8 cellular contexts compared by ENCODE assay signal in the genomic region with DNA sequence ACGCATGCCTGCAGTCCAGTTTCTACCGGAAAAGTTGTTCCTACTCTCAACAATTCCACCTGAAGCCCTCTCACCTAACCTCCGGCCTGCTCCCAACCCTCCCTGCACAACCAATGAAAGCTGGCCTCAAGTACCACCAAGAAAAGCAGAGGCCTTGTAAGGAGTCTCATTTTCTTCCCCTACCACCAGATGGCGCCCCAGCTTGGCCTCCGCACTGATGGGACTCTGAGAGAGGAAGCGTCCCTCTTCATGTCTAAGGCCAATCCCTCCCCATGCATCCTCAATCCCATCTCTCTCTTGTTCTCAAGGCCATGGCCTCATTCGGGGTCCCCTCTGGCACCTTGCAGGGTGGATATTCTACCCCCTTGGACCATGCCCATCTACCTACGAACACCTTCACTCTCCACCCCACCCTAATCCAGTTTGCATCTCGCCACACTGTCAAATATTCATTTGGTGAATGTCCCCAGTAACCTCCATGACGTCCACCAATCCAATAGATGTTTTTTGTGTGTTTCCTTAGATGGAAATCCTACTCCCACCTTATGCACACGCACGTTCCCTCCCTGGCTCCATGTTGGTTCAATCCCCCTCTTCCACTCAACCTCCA.
DNase-seq lines count a peak whose midpoint lies in the region; ATAC-seq and TF ChIP-seq lines count a peak whose summit lies in the region.

No MANE protein-coding gene starts in this region.

- H3K9me3 ChIP-seq in HCT116 (ENCODE audit: control insufficient read depth in 1 of 2, insufficient read depth in 1 of 2, low read depth in 1 of 2, low read length in 2 of 2) (peaks cover 0 to 13% of the 10 kb centered on the region in 2 experiments; a peak in 1 of 4 replicates), SJSA1 (replicated peaks) (no peaks in the 10 kb centered on the region), right atrium auricular region (peaks cover 0 to 3% of the 10 kb centered on the region in 2 donors)

- H3K27ac ChIP-seq in HCT116 (ENCODE audit: low read depth, low read length) (no peak overlapping the region), SJSA1 (no peak overlapping the region), right atrium auricular region (no peak overlapping the region)

- H3K27me3 ChIP-seq in HCT116 (ENCODE audit: insufficient read depth, low read length): no peaks in the 10 kb centered on the region
- H3K27me3 ChIP-seq in SJSA1 (replicated peaks): no peaks in the 10 kb centered on the region
- no peaks in the 10 kb centered on the region for H3K27me3 ChIP-seq in right atrium auricular region

- H3K79me2 ChIP-seq in HCT116 (ENCODE audit: insufficient read depth, low read length): no peaks in the 10 kb centered on the region

- BruUV-seq in HCT116 (replicated peaks; lab: Mats Ljungman, UMichigan): no TSS peak

- H3K4me2 ChIP-seq in HCT116 (ENCODE audit: low read length): no peak overlapping the region

- RAD21 ChIA-PET in HCT116 (lab: Charles Lee; ENCODE audit: low non-redundant PET in 1 of 2, low total read pairs in 2 of 2, uncharacterized antibody in 2 of 2, unreplicated experiment in 2 of 2): no interaction called here

- POLR2A ChIA-PET in HCT116 (lab: Charles Lee): no interaction called here

- no peaks in the 10 kb centered on the region for H3K9me2 ChIP-seq in HCT116 (ENCODE audit: insufficient read depth)

- peak; percentile 77 for TF ChIP-seq CTCF in AG10803 (conservative IDR thresholded peaks at IDR 0.05; ENCODE audit: low read length)
- TF ChIP-seq CTCF in HCT116 (IDR thresholded peaks at IDR 0.05 in 2 of 3, conservative IDR thresholded peaks at IDR 0.05 in 1 of 3; ENCODE audit: borderline replicate concordance in 1 of 3, insufficient read depth in 1 of 3, low read depth in 2 of 3, low read length in 2 of 3): peak in 2 of 3 experiments; percentile 40 to 47; a peak in 3 of 6 replicates
- TF ChIP-seq CTCF in right atrium auricular region (IDR thresholded peaks at IDR 0.05): peak; percentile 16 to 60

- TF ChIP-seq RAD21 in HCT116 (IDR thresholded peaks at IDR 0.05; ENCODE audit: low read depth): peak; percentile 21; the same call in 1 of the 2 replicates

- CTCF ChIA-PET in HCT116 (lab: Charles Lee): no interaction called here

- no peak for TF ChIP-seq POLR2A in HCT116 (IDR thresholded peaks at IDR 0.05; ENCODE audit: borderline replicate concordance, extremely low read depth, insufficient read depth, insufficient read length)

- no peaks in the 10 kb centered on the region for H3K4me1 ChIP-seq in HCT116 (ENCODE audit: control insufficient read depth in 1 of 2, insufficient read depth in 2 of 2, low read length in 2 of 2)
- H3K4me1 ChIP-seq in SJSA1 (replicated peaks): no peaks in the 10 kb centered on the region
- no peaks in the 10 kb centered on the region for H3K4me1 ChIP-seq in right atrium auricular region

- no peaks in the 10 kb centered on the region for H3K36me3 ChIP-seq in HCT116 (ENCODE audit: control insufficient read depth in 1 of 2, insufficient read depth in 2 of 2, low read length in 2 of 2)
- H3K36me3 ChIP-seq in SJSA1: no peaks in the 10 kb centered on the region
- H3K36me3 ChIP-seq in right atrium auricular region: no peaks in the 10 kb centered on the region

- intact Hi-C loops in HCT116 (cut with micrococcal nuclease): loop anchor here (10.0 kb wide), 1 partner anchor 1440 kb away; no protein-coding TSS in a partner anchor

- no peak overlapping the region for H3K9ac ChIP-seq in HCT116 (ENCODE audit: low read length)

- H3K4me3 ChIP-seq in AG10803 (ENCODE audit: low read length) (no peak overlapping the region), HCT116 (replicated peaks in 1 of 2; ENCODE audit: low read depth in 1 of 2, low read length in 2 of 2) (no peak overlapping the region), SJSA1 (no peak overlapping the region), right atrium auricular region (no peak overlapping the region)

- no peak for ATAC-seq in HCT116
- ATAC-seq in GM18502 (IDR thresholded peaks at IDR 0.05; ENCODE audit: poor library complexity, unreplicated experiment): no peak
- no peak for ATAC-seq in GM18519 (IDR thresholded peaks at IDR 0.05; ENCODE audit: low FRiP score, unreplicated experiment)

- no peaks in the 10 kb centered on the region for H4K20me1 ChIP-seq in HCT116 (ENCODE audit: insufficient read depth)

- DNase-seq in AG10803 (ENCODE audit: low read depth) (peak; percentile 47), HCT116 (ENCODE audit: low read depth, low spot score) (no peak), SJSA1 (ENCODE audit: low read depth in 1 of 2, low spot score in 2 of 2) (peak; percentile 24 to 59), right atrium auricular region (ENCODE audit: low spot score) (peak; percentile 59)
- peak in 3 of 4 experiments; percentile 9 to 38 (median 10) for DNase-seq in activated naive CD4-positive, alpha-beta T cell (lab: John Stamatoyannopoulos, UW)
- peak; percentile 13 to 40 for DNase-seq in stimulated activated CD4-positive, alpha-beta T cell treated with anti-CD3 and anti-CD28 coated beads, Interleukin-15, amount 100 ng/mL, for 1 hour (ENCODE audit: low read depth in 1 of 2, low spot score in 1 of 2)

- H2AFZ ChIP-seq in HCT116 (ENCODE audit: low read depth, low read length, poor library complexity, severe bottlenecking): no peak overlapping the region

TF ChIP-seq in HCT116, 20 proteins besides CTCF, POLR2A, EP300 and RAD21:
- no peak for TF ChIP-seq CEBPB (IDR thresholded peaks at IDR 0.05; ENCODE audit: low read depth)
- no peak for TF ChIP-seq ZFX (IDR thresholded peaks at IDR 0.05)
- TF ChIP-seq, protein P1, sequence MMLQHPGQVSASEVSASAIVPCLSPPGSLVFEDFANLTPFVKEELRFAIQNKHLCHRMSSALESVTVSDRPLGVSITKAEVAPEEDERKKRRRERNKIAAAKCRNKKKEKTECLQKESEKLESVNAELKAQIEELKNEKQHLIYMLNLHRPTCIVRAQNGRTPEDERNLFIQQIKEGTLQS (IDR thresholded peaks at IDR 0.05): no peak
- TF ChIP-seq POLR2AphosphoS5 (IDR thresholded peaks at IDR 0.05; ENCODE audit: low read depth, low read length): no peak
- TF ChIP-seq, protein P2, sequence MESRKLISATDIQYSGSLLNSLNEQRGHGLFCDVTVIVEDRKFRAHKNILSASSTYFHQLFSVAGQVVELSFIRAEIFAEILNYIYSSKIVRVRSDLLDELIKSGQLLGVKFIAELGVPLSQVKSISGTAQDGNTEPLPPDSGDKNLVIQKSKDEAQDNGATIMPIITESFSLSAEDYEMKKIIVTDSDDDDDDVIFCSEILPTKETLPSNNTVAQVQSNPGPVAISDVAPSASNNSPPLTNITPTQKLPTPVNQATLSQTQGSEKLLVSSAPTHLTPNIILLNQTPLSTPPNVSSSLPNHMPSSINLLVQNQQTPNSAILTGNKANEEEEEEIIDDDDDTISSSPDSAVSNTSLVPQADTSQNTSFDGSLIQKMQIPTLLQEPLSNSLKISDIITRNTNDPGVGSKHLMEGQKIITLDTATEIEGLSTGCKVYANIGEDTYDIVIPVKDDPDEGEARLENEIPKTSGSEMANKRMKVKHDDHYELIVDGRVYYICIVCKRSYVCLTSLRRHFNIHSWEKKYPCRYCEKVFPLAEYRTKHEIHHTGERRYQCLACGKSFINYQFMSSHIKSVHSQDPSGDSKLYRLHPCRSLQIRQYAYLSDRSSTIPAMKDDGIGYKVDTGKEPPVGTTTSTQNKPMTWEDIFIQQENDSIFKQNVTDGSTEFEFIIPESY (IDR thresholded peaks at IDR 0.05; ENCODE audit: extremely low read depth, insufficient replicate concordance, low read length): no peak
- no peak for TF ChIP-seq EZH2 (IDR thresholded peaks at IDR 0.05)
- no peak for TF ChIP-seq REST (IDR thresholded peaks at IDR 0.05; ENCODE audit: low read depth)
- no peak for TF ChIP-seq SP1 (IDR thresholded peaks at IDR 0.05; ENCODE audit: low read depth)
- no peak for TF ChIP-seq TCF7L2 (IDR thresholded peaks at IDR 0.05; ENCODE audit: borderline replicate concordance, extremely low read depth, insufficient read depth, insufficient read length)
- TF ChIP-seq JUND (IDR thresholded peaks at IDR 0.05): no peak
- no peak for TF ChIP-seq EGR1 (IDR thresholded peaks at IDR 0.05; ENCODE audit: low read depth)
